25 cellular contexts compared by ENCODE assay signal in genomic region chr18:61823595-61823994, GRCh38.
"Had no signal": no experiment of that assay in that cellular context is flagged by ENCODE, and none has a peak within 500 bp of the region (broad histone marks: within the 10 kb centered on the region; RNA-seq: fewer than 3 reads in every experiment).

No MANE protein-coding gene starts in this region.

- H3K9ac ChIP-seq: parathyroid adenoma had no signal

- DNase-seq: dermis blood vessel endothelial cell; effector memory CD4-positive, alpha-beta T cell; foreskin keratinocyte; kidney; left cardiac atrium; left ventricle myocardium inferior; lower lobe of right lung; natural killer cell; stimulated activated CD4-positive, alpha-beta T cell treated with anti-CD3 and anti-CD28 coated beads, Interleukin-12 subunit alpha, Interleukin-12 subunit beta, amount 100 ng/mL, for 4 hours; stimulated activated CD4-positive, alpha-beta T cell treated with anti-CD3 and anti-CD28 coated beads, Interleukin-2, amount 100 ng/mL, for 24 hours; stimulated activated CD4-positive, alpha-beta T cell treated with anti-CD3 and anti-CD28 coated beads, Interleukin-4, amount 100 ng/mL, for 24 hours; stimulated activated naive CD4-positive, alpha-beta T cell treated with Interleukin-2 at 50 U/mL for 16 hours; stomach; thyroid gland; trophoblast cell had no signal

- H3K4me2 ChIP-seq: hepatocyte, smooth muscle cell had no signal

- ATAC-seq: foreskin keratinocyte; gastroesophageal sphincter; left cardiac atrium; lower lobe of right lung; natural killer cell; sciatic nerve; stimulated activated effector memory CD8-positive, alpha-beta T cell treated with anti-CD3 and anti-CD28 coated beads, Interleukin-12 subunit alpha, Interleukin-12 subunit beta, amount 100 ng/mL, for 72 hours had no signal

- H3K4me1 ChIP-seq: esophagus muscularis mucosa, gastroesophageal sphincter, lower lobe of right lung, parathyroid adenoma, thyroid gland, vagina had no signal

- H3K27me3 ChIP-seq: esophagus muscularis mucosa, foreskin keratinocyte, gastroesophageal sphincter, heart left ventricle, hepatocyte, stomach, thyroid gland, vagina had no signal

- H3K4me3 ChIP-seq: coronary artery, esophagus muscularis mucosa, gastroesophageal sphincter, heart left ventricle, hepatocyte, left ventricle myocardium inferior, lower lobe of right lung, smooth muscle cell, stomach, thyroid gland, vagina had no signal

- H3K36me3 ChIP-seq: esophagus muscularis mucosa, gastroesophageal sphincter, left ventricle myocardium inferior, lower lobe of right lung, stomach, thyroid gland, vagina had no signal

- H3K27ac ChIP-seq: coronary artery, esophagus muscularis mucosa, foreskin keratinocyte, gastroesophageal sphincter, heart left ventricle, hepatocyte, left ventricle myocardium inferior, lower lobe of right lung, parathyroid adenoma, stomach, thyroid gland, vagina had no signal
